In the genomic region with DNA sequence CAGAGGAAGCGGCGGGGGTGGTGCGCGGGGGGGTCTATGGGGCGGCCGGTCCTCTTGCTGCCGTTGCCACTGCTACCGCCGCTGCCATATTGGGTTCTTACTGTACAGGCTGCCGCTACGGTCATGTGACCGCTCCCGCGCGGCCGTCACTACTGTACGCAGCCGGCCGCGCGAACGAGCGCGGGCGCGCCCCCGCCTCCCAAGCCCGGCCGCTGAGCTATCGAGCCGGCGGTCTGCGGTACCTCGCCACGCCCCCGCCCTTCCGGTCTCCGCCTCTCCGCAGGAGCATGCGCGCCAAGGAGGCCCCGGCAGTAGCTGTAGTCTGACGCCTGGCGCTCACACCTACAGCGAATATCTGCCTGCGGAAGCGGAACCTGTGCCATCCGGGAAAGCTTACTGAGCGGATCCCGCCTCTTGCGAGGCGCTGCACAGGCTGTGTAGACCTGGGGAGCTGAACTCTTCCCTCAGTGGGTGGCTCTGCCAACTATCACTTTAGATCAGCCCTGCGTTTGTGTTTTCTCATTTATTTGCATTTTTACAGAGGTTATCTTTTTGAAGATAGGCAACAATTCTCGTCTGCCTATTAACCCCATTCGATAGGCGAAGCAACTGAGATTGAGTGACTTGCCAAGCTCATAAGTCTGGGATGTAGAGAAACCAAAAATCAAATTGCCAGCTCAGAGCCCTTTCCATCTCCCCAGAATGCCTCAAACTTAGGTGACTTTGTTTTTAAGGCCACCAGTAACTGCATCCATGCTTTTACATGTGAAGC, we compare ENCODE assay signal across 8 cellular contexts. TPM values are rescaled to one million over a fixed set of nuclear protein-coding genes. Genes with fewer than 3 reads are reported as not detected.
DNase-seq lines count a peak whose midpoint lies in the region; ATAC-seq and TF ChIP-seq lines count a peak whose summit lies in the region.

A gene (minus strand): TSS at position 127 of the 772 bp plus-strand sequence. CDS start 265 bp downstream, outside the sequence.

- peaks cover 3% of the 10 kb centered on the region for H3K36me3 Mint-ChIP-seq in activated naive CD4-positive, alpha-beta T cell treated with anti-CD3 and anti-CD28 coated beads for 36 hours (ENCODE audit: low read depth)

- peak within 1 kb of the TSS; percentile 96 for H3K27ac Mint-ChIP-seq in activated naive CD4-positive, alpha-beta T cell treated with anti-CD3 and anti-CD28 coated beads for 36 hours

- intact Hi-C loops in activated naive CD4-positive, alpha-beta T cell treated with anti-CD3 and anti-CD28 coated beads for 36 hours (cut with micrococcal nuclease), result loop anchor here (1.0 to 5.0 kb wide), 11 partner anchors 26 to 909 kb away; a partner anchor contains a TSS

- TF ChIP-seq POLR2A in gastroesophageal sphincter (IDR thresholded peaks at IDR 0.05), result peak in 1 of 2 donors; percentile 51

- peaks cover 14% of the 10 kb centered on the region for H3K27me3 ChIP-seq in gastroesophageal sphincter
- no peaks in the 10 kb centered on the region for H3K27me3 ChIP-seq in neutrophil

- peak within 1 kb of the TSS; percentile 96 for H3K4me3 ChIP-seq in HFF-Myc (replicated peaks; ENCODE audit: low read depth, low read length)
- H3K4me3 ChIP-seq in gastroesophageal sphincter, result peak within 1 kb of the TSS; percentile 65 to 85
- H3K4me3 ChIP-seq in neutrophil (ENCODE audit: low read depth in 1 of 2, low read length in 1 of 2), result peak within 1 kb of the TSS; percentile 92 to 99

- peaks cover 43% of the 10 kb centered on the region for H3K4me1 Mint-ChIP-seq in activated naive CD4-positive, alpha-beta T cell treated with anti-CD3 and anti-CD28 coated beads for 36 hours (ENCODE audit: low read depth)

- H3K36me3 ChIP-seq in gastroesophageal sphincter, result peaks cover 0 to 7% of the 10 kb centered on the region in 2 donors
- H3K36me3 ChIP-seq in neutrophil, result peaks cover 13% of the 10 kb centered on the region

- WGBS in gastroesophageal sphincter (ENCODE audit: low coverage in 1 of 2), 2 donors, result 0 to 5% methylated on average over 1 to 9 of the region's 56 CpGs

- CTCF ChIA-PET in activated naive CD4-positive, alpha-beta T cell treated with anti-CD3 and anti-CD28 coated beads for 36 hours (lab: Charles Lee), result interaction anchor here (0.5 to 3.0 kb wide), 7 partner anchors 10 to 626 kb away, joined by 4 to 30 read pairs (median 5); no protein-coding TSS in a partner anchor

- H3K9me3 ChIP-seq in gastroesophageal sphincter, result no peaks in the 10 kb centered on the region
- no peaks in the 10 kb centered on the region for H3K9me3 ChIP-seq in neutrophil

- peak; percentile 97 for ATAC-seq in gastroesophageal sphincter

- TF ChIP-seq CTCF in HFF-Myc (IDR thresholded peaks at IDR 0.05; ENCODE audit: low read depth, low read length, missing control alignments), result no peak
- peak in 2 of 4 experiments; percentile 25 to 43 for TF ChIP-seq CTCF in gastroesophageal sphincter (IDR thresholded peaks at IDR 0.05)
- peak; percentile 71 for TF ChIP-seq CTCF in neutrophil (IDR thresholded peaks at IDR 0.05)

- H3K4me3 Mint-ChIP-seq in activated naive CD4-positive, alpha-beta T cell treated with anti-CD3 and anti-CD28 coated beads for 36 hours, result peak within 1 kb of the TSS; percentile 91

- H3K27ac ChIP-seq in gastroesophageal sphincter, result peak within 1 kb of the TSS; percentile 80 to 98 (median 96)
- peak within 1 kb of the TSS; percentile 97 for H3K27ac ChIP-seq in neutrophil
- H3K27ac ChIP-seq in substantia nigra (ENCODE audit: low read depth, low read length, poor library complexity, severe bottlenecking), result peak within 1 kb of the TSS; percentile 86

- TF ChIP-seq EP300 in gastroesophageal sphincter (IDR thresholded peaks at IDR 0.05), result no peak

- H3K9me3 Mint-ChIP-seq in activated naive CD4-positive, alpha-beta T cell treated with anti-CD3 and anti-CD28 coated beads for 36 hours, result no peaks in the 10 kb centered on the region

- DNase-seq in GM03348 (ENCODE audit: low spot score), result peak; percentile 99
- DNase-seq in HFF-Myc (ENCODE audit: extremely low read depth, low read depth), result peak; percentile 84
- DNase-seq in NAMALWA (ENCODE audit: low spot score), result peak; percentile 97
- DNase-seq in SK-N-DZ (ENCODE audit: low spot score), result peak; percentile 95
- DNase-seq in activated naive CD4-positive, alpha-beta T cell treated with anti-CD3 and anti-CD28 coated beads for 36 hours, result peak; percentile 97
- DNase-seq in substantia nigra (lab: John Stamatoyannopoulos, UW), result peak; percentile 71 to 99 (median 93)

- H3K27me3 Mint-ChIP-seq in activated naive CD4-positive, alpha-beta T cell treated with anti-CD3 and anti-CD28 coated beads for 36 hours (ENCODE audit: low read depth), result no peaks in the 10 kb centered on the region

- peaks cover 2 to 27% (median 8%) of the 10 kb centered on the region in 3 donors for H3K4me1 ChIP-seq in gastroesophageal sphincter
- H3K4me1 ChIP-seq in neutrophil (ENCODE audit: control insufficient read depth in 1 of 2, insufficient read depth in 1 of 2, low read depth in 1 of 2, low read length in 1 of 2), result peaks cover 27% of the 10 kb centered on the region in 2 experiments

RNA-seq across cellular contexts. Expression of the gene that starts here (rescaled TPM):
- polyA plus RNA-seq in SK-N-DZ (2014; cell fraction: cytosol; rRNA removed), result 2.5 and 3.0 TPM in 2 replicates
- polyA plus RNA-seq in SK-N-DZ (2014; cell fraction: nucleus; rRNA removed), result 2.6 and 4.7 TPM in 2 replicates
- total RNA-seq in activated naive CD4-positive, alpha-beta T cell treated with anti-CD3 and anti-CD28 coated beads for 36 hours, result 10 to 100 TPM; 25.2 to 29.1 TPM
- total RNA-seq in gastroesophageal sphincter, result 10 to 100 TPM; 13.3 to 26.7 (median 16.8) TPM

Comparison
In these comparisons a context has a peak if more than half of its experiments do, and no peak if none do; other contexts are left out.
1. Peak in every context shown above with its lines: DNase-seq, ATAC-seq, H3K4me3 ChIP-seq and H3K27ac ChIP-seq.